Comparison of ENCODE assay signal across 21 cellular contexts in genomic region chr3:20317616-20318015, GRCh38.
A peak's percentile ranks its signal among the peaks of the same experiment; 100 is the strongest.
DNase-seq lines count a peak whose midpoint lies in the region; ATAC-seq and TF ChIP-seq lines count a peak whose summit lies in the region.
"Had no signal": no experiment of that assay in that cellular context is flagged by ENCODE, and none has a peak within 500 bp of the region (broad histone marks: within the 10 kb centered on the region; RNA-seq: fewer than 3 reads in every experiment).

No MANE protein-coding gene starts in this region.

- DNase-seq in WTC11 (ENCODE audit: low spot score) (no peak), left lobe of liver (ENCODE audit: low spot score) (no peak), thoracic aorta (ENCODE audit: low spot score) (no peak), NOMO-1 treated with DMSO at 0.1 percent for 48 hours (lab: John Stamatoyannopoulos, UW; ENCODE audit: unreplicated experiment) (no peak), spleen (no peak), superior temporal gyrus (ENCODE audit: extremely low spot score) (no peak)
- DNase-seq: Caco-2; CD4-positive, CD25-positive, alpha-beta regulatory T cell; CD8-positive, alpha-beta T cell; DMS153; DMS79; EL; GDM1; GM23248; H7; HCEC 1CT had no signal

- H3K4me3 ChIP-seq in thoracic aorta: no peak overlapping the region
- H3K4me3 ChIP-seq in spleen: no peak overlapping the region
- H3K4me3 ChIP-seq: BLaER1, GM12878, GM23248 had no signal

- POLR2A ChIA-PET in WTC11 (lab: Charles Lee): no interaction called here

- H3K9me3 ChIP-seq in thoracic aorta (no peaks in the 10 kb centered on the region), spleen (no peaks in the 10 kb centered on the region)
- H3K9me3 ChIP-seq: BLaER1 had no signal

- no peak overlapping the region for H3K27ac Mint-ChIP-seq in WTC11
- H3K27ac Mint-ChIP-seq: B cell; CD4-positive, CD25-positive, alpha-beta regulatory T cell; CD8-positive, alpha-beta T cell had no signal

- TF ChIP-seq CTCF in WTC11 (IDR thresholded peaks at IDR 0.05): no peak
- no peak for TF ChIP-seq CTCF in thoracic aorta (IDR thresholded peaks at IDR 0.05)
- no peak for TF ChIP-seq CTCF in spleen (IDR thresholded peaks at IDR 0.05 in 8 of 11, conservative IDR thresholded peaks at IDR 0.05 in 3 of 11)

- H3K4me1 ChIP-seq in thoracic aorta (ENCODE audit: control insufficient read depth in 1 of 2, low read depth in 2 of 2) (peaks cover 9 to 52% of the 10 kb centered on the region in 2 donors), spleen (no peaks in the 10 kb centered on the region)
- H3K4me1 ChIP-seq: BLaER1 had no signal

- H3K27ac ChIP-seq in thoracic aorta (peak overlapping the region; percentile 77 to 89), spleen (no peak overlapping the region)
- H3K27ac ChIP-seq: 22Rv1, BLaER1, C4-2B, GM23248 had no signal

- H3K9me3 Mint-ChIP-seq in WTC11: peaks cover 4% of the 10 kb centered on the region
- H3K9me3 Mint-ChIP-seq: CD4-positive, CD25-positive, alpha-beta regulatory T cell; CD8-positive, alpha-beta T cell had no signal

- intact Hi-C loops in spleen (cut with DNase I; ENCODE audit: low total_unique reads): no loop called here

- no peaks in the 10 kb centered on the region for H3K4me1 Mint-ChIP-seq in WTC11
- H3K4me1 Mint-ChIP-seq: B cell; CD4-positive, CD25-positive, alpha-beta regulatory T cell had no signal

- no peaks in the 10 kb centered on the region for H3K36me3 Mint-ChIP-seq in WTC11
- H3K36me3 Mint-ChIP-seq: CD8-positive, alpha-beta T cell had no signal

- no peaks in the 10 kb centered on the region for H3K27me3 Mint-ChIP-seq in WTC11 (ENCODE audit: low read depth)
- H3K27me3 Mint-ChIP-seq: B cell; CD4-positive, CD25-positive, alpha-beta regulatory T cell had no signal

- CTCF ChIA-PET in WTC11 (lab: Charles Lee): no interaction called here

- H3K36me3 ChIP-seq in thoracic aorta (no peaks in the 10 kb centered on the region), spleen (no peaks in the 10 kb centered on the region)
- H3K36me3 ChIP-seq: BLaER1 had no signal

- H3K4me3 Mint-ChIP-seq in WTC11: no peak overlapping the region
- H3K4me3 Mint-ChIP-seq: B cell; CD4-positive, CD25-positive, alpha-beta regulatory T cell; CD8-positive, alpha-beta T cell had no signal

- 50 to 86% (median 71%) methylated on average over 3 of the region's 3 CpGs for WGBS in spleen, 5 donors

- H3K27me3 ChIP-seq in thoracic aorta (replicated peaks; ENCODE audit: insufficient read depth) (no peaks in the 10 kb centered on the region), spleen (replicated peaks in 1 of 7) (no peaks in the 10 kb centered on the region)
- H3K27me3 ChIP-seq: BLaER1 had no signal

- no peak for TF ChIP-seq POLR2A in spleen (IDR thresholded peaks at IDR 0.05)

- ATAC-seq in WTC11: no peak
- ATAC-seq in left lobe of liver: peak; percentile 57
- ATAC-seq in thoracic aorta (ENCODE audit: insufficient number of reproducible peaks, low FRiP score, low read depth): no peak
- ATAC-seq: CD8-positive, alpha-beta T cell; GM12878 had no signal

TF ChIP-seq in WTC11, 78 proteins besides CTCF, POLR2A, EP300 and RAD21:
- TF ChIP-seq CREB1 (CRISPR knock-in tag; IDR thresholded peaks at IDR 0.05): no peak
- TF ChIP-seq GABPB1 (CRISPR knock-in tag; IDR thresholded peaks at IDR 0.05): peak; percentile 93
- TF ChIP-seq SMAD3 (CRISPR knock-in tag; IDR thresholded peaks at IDR 0.05; ENCODE audit: borderline replicate concordance): no peak
- TF ChIP-seq ZNF671 (CRISPR knock-in tag; IDR thresholded peaks at IDR 0.05): no peak
- no peak for TF ChIP-seq ESRRA (CRISPR knock-in tag; IDR thresholded peaks at IDR 0.05; ENCODE audit: borderline replicate concordance)
- no peak for TF ChIP-seq HMGA2 (CRISPR knock-in tag; IDR thresholded peaks at IDR 0.05)
TF ChIP-seq in WTC11: peak in this region for 1.

Comparison
In these comparisons a context has a peak if more than half of its experiments do, and no peak if none do; other contexts are left out.
1. H3K27ac ChIP-seq: peak in thoracic aorta (2 of 2); none in spleen (0 of 8).